Comparison of ENCODE assay signal across 8 cellular contexts in the genomic region with DNA sequence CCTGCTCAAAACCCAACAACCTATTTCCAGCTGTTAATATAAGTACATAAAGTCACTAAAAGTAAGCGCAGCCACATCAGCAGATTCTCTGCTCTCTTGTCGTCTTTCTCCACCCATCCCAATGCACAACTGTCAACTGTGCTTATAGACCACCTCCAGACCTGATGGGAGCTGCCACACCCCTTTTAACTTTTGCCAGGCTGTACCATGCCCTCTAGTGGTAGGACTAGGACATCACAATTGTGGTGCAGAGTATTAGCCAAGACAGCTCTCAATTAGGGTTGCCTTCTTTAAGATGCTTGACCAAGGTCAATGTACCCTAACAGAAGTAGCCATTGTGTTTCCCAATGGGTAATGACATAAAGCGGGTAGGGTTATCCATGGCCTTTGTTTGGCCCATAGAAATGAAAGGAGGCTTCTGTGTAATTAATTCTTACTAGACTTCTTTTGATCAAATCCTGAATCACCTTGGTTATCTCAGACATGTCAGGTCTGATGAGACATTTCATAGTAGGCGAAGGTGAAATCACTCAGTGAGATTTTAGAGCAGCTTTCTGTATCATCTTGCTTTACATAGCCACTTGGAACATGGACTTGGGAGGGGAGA.
DNase-seq lines count a peak whose midpoint lies in the region; ATAC-seq and TF ChIP-seq lines count a peak whose summit lies in the region.

No MANE protein-coding gene starts in this region.

- TF ChIP-seq CTCF in fibroblast of lung (conservative IDR thresholded peaks at IDR 0.05 in 1 of 2, IDR thresholded peaks at IDR 0.05 in 1 of 2; ENCODE audit: low read depth in 1 of 2, low read length in 2 of 2) (peak; percentile 94 to 95), neural crest cell (conservative IDR thresholded peaks at IDR 0.05) (peak; percentile 93)

- H3K9me3 ChIP-seq in fibroblast of lung (ENCODE audit: control insufficient read depth, insufficient read depth, low read depth, low read length) = no peaks in the 10 kb centered on the region

- H3K27ac ChIP-seq in fibroblast of lung (ENCODE audit: insufficient read depth, low read length) = no peak overlapping the region

- H3K27ac Mint-ChIP-seq in neural crest cell (ENCODE audit: unreplicated experiment) = no peak overlapping the region

- no peak overlapping the region for H3K4me2 ChIP-seq in fibroblast of lung (ENCODE audit: extremely low read depth, insufficient read depth, low read length)

- no peaks in the 10 kb centered on the region for H3K9me3 Mint-ChIP-seq in neural crest cell

- no peak overlapping the region for H3K4me3 ChIP-seq in fibroblast of lung (replicated peaks in 1 of 4; ENCODE audit: control extremely low read depth in 1 of 4, insufficient read depth in 1 of 4, low read depth in 3 of 4, low read length in 4 of 4)

- H3K9ac ChIP-seq in fibroblast of lung (ENCODE audit: insufficient read depth, low read length) = no peak overlapping the region

- DNase-seq in DMS79 (lab: John Stamatoyannopoulos, UW) (peak; percentile 39), NCI-H526 treated with DMSO at 0.1 percent for 48 hours (lab: John Stamatoyannopoulos, UW) (peak; percentile 59), fibroblast of lung (ENCODE audit: low read depth in 2 of 2) (peak; percentile 44 to 68), neural crest cell (ENCODE audit: low read depth, low spot score) (peak; percentile 54), middle frontal gyrus (ENCODE audit: extremely low spot score, low spot score) (no peak)
- peak; percentile 4 for DNase-seq in activated CD8-positive, alpha-beta memory T cell treated with anti-CD3 and anti-CD28 coated beads, Interleukin-2, amount 50 U/mL, for 1 hour (ENCODE audit: extremely low read depth)

- no peaks in the 10 kb centered on the region for H3K79me2 ChIP-seq in fibroblast of lung (ENCODE audit: control insufficient read depth, insufficient read depth, low read length)

- no peaks in the 10 kb centered on the region for H4K20me1 ChIP-seq in fibroblast of lung (ENCODE audit: control insufficient read depth, extremely low read depth, insufficient read depth, low read length)

- no peak overlapping the region for H2AFZ ChIP-seq in fibroblast of lung (ENCODE audit: low read length)

- ATAC-seq in GM21367 (IDR thresholded peaks at IDR 0.05; ENCODE audit: unreplicated experiment) (peak; percentile 78), HG03571 (IDR thresholded peaks at IDR 0.05; ENCODE audit: unreplicated experiment) (peak; percentile 79)

- no peaks in the 10 kb centered on the region for H3K27me3 ChIP-seq in fibroblast of lung (ENCODE audit: control insufficient read depth, insufficient read depth, low read length)

- no peaks in the 10 kb centered on the region for H3K4me1 ChIP-seq in fibroblast of lung (ENCODE audit: control insufficient read depth, extremely low read depth, insufficient read depth, low read length)

- peaks cover 7% of the 10 kb centered on the region for H3K36me3 ChIP-seq in fibroblast of lung (ENCODE audit: control insufficient read depth, insufficient read depth, low read length)

- H3K27me3 Mint-ChIP-seq in neural crest cell (ENCODE audit: low read depth) = no peaks in the 10 kb centered on the region

- H3K36me3 Mint-ChIP-seq in neural crest cell (ENCODE audit: low read depth) = peaks cover 8% of the 10 kb centered on the region

- no peak overlapping the region for H3K4me3 Mint-ChIP-seq in neural crest cell

- H3K4me1 Mint-ChIP-seq in neural crest cell = peaks cover 18% of the 10 kb centered on the region
